1 cellular context compared by ENCODE assay signal in genomic region chr9:33157960-33158359, GRCh38.
TF ChIP-seq lines count a peak whose summit lies in the region.

No MANE protein-coding gene starts in this region.

TF ChIP-seq in HCT116, 20 proteins besides CTCF, POLR2A, EP300 and RAD21 (continued from another document):
- no peak for TF ChIP-seq REST (IDR thresholded peaks at IDR 0.05; ENCODE audit: low read depth)
